ENCODE assay signal across 9 cellular contexts in genomic region chr12:131897276-131897675, GRCh38. TPM values are rescaled to one million over a fixed set of nuclear protein-coding genes. Genes with fewer than 3 reads are reported as not detected.
A peak's percentile ranks its signal among the peaks of the same experiment; 100 is the strongest.
DNase-seq lines count a peak whose midpoint lies in the region; ATAC-seq, FAIRE-seq and TF ChIP-seq lines count a peak whose summit lies in the region.
"Had no signal": no experiment of that assay in that cellular context is flagged by ENCODE, and none has a peak within 500 bp of the region (broad histone marks: within the 10 kb centered on the region; RNA-seq: fewer than 3 reads in every experiment).

No MANE protein-coding gene starts in this region.

- H4K20me1 ChIP-seq in PC-9 (ENCODE audit: insufficient read depth): peaks cover 20% of the 10 kb centered on the region

- no peak for TF ChIP-seq EP300 in esophagus muscularis mucosa (IDR thresholded peaks at IDR 0.05)

- H3K4me1 ChIP-seq in PC-9 (replicated peaks; ENCODE audit: insufficient read depth) (peaks cover 15% of the 10 kb centered on the region), esophagus muscularis mucosa (peaks cover 49 to 78% (median 70%) of the 10 kb centered on the region in 4 donors), pancreas (peaks cover 5 to 21% (median 7%) of the 10 kb centered on the region in 3 donors)

- H3K27ac ChIP-seq in C4-2B (peak overlapping the region; percentile 93), PC-9 (peak overlapping the region; percentile 86; the same call in 1 of the 2 replicates), esophagus muscularis mucosa (replicated peaks in 1 of 4) (peak overlapping the region; percentile 95 to 99 (median 98)), pancreas (peak overlapping the region; percentile 97 to 100 (median 99))

- peak overlapping the region; percentile 92; the same call in 1 of the 2 replicates for H3K4me2 ChIP-seq in PC-9

- DNase-seq in PC-9 (no peak), esophagus muscularis mucosa (ENCODE audit: extremely low spot score) (no peak), pancreas (peak in 4 of 6 donors; percentile 55 to 75 (median 60)), SHP77 treated with DMSO at 0.1 percent for 48 hours (lab: John Stamatoyannopoulos, UW) (no peak), Kasumi-1 (lab: John Stamatoyannopoulos, UW) (no peak)
- DNase-seq: NCI-H2171 treated with DMSO at 0.1 percent for 48 hours had no signal

- WGBS in esophagus muscularis mucosa: 87% methylated on average over 18 of the region's 18 CpGs
- 35 to 48% methylated on average over 18 of the region's 18 CpGs for WGBS in pancreas, 2 donors

- H3K4me3 ChIP-seq in PC-9 (no peak overlapping the region), esophagus muscularis mucosa (peak overlapping the region in 3 of 4 donors; percentile 67 to 82 (median 71)), pancreas (peak overlapping the region in 3 of 4 donors; percentile 9 to 57 (median 52))

- BruUV-seq in PC-9 (replicated peaks; lab: Mats Ljungman, UMichigan): no TSS peak

- H3K9me3 ChIP-seq in PC-9 (ENCODE audit: insufficient read depth, low read depth) (no peaks in the 10 kb centered on the region), esophagus muscularis mucosa (no peaks in the 10 kb centered on the region), pancreas (no peaks in the 10 kb centered on the region)

- FAIRE-seq in pancreas (lab: Jason Lieb, UNC): no peak

- no peak for ATAC-seq in pancreas
- ATAC-seq in HG02642 (IDR thresholded peaks at IDR 0.05; ENCODE audit: poor library complexity, unreplicated experiment): no peak
- no peak for ATAC-seq in GM18861 (IDR thresholded peaks at IDR 0.05; ENCODE audit: unreplicated experiment)

- intact Hi-C loops in PC-9 (cut with micrococcal nuclease; ENCODE audit: unreplicated experiment) (loop anchor here (2.0 kb wide), 2 partner anchors 16 to 52 kb away; partner anchors contain the start of gene EP400), esophagus muscularis mucosa (cut with DNase I) (loop anchor here (5.0 kb wide), 1 partner anchor 50 kb away; the partner anchor contains the start of gene EP400), pancreas (cut with DNase I) (no loop called here)

- H3K36me3 ChIP-seq in PC-9 (ENCODE audit: low read depth) (peaks cover 4% of the 10 kb centered on the region; the same call in 1 of the 2 replicates), esophagus muscularis mucosa (peaks cover 0 to 31% (median 17%) of the 10 kb centered on the region in 4 donors), pancreas (no peaks in the 10 kb centered on the region)

- POLR2A ChIA-PET in PC-9 (lab: Charles Lee; ENCODE audit: unreplicated experiment): no interaction called here

- H3K9me2 ChIP-seq in PC-9 (ENCODE audit: insufficient read depth): no peaks in the 10 kb centered on the region

- H3K27me3 ChIP-seq in PC-9 (ENCODE audit: insufficient read depth, low read depth) (no peaks in the 10 kb centered on the region), esophagus muscularis mucosa (no peaks in the 10 kb centered on the region), pancreas (no peaks in the 10 kb centered on the region)

- CTCF ChIA-PET in PC-9 (lab: Charles Lee): no interaction called here

- TF ChIP-seq POLR2A in esophagus muscularis mucosa (IDR thresholded peaks at IDR 0.05; ENCODE audit: low read depth): no peak

- no peak overlapping the region for H2AFZ ChIP-seq in PC-9

- peaks cover 22% of the 10 kb centered on the region; the same call in 1 of the 2 replicates for H3F3A ChIP-seq in PC-9 (ENCODE audit: insufficient read depth, low read depth)

- peaks cover 33% of the 10 kb centered on the region for H3K79me2 ChIP-seq in PC-9 (ENCODE audit: low read depth)

- no peak for TF ChIP-seq CTCF in C4-2B (conservative IDR thresholded peaks at IDR 0.05)
- no peak for TF ChIP-seq CTCF in PC-9 (conservative IDR thresholded peaks at IDR 0.05)
- no peak for TF ChIP-seq CTCF in esophagus muscularis mucosa (IDR thresholded peaks at IDR 0.05)
- no peak for TF ChIP-seq CTCF in pancreas (IDR thresholded peaks at IDR 0.05)

RNA-seq across cellular contexts. Expression of gene ULK1, which starts 2.9 kb away (rescaled TPM):
- 50.8 and 70.5 TPM in 2 replicates for total RNA-seq in PC-9 (2021)
- 10 to 100 TPM; 18.4 to 37.5 (median 26.9) TPM for total RNA-seq in esophagus muscularis mucosa
- total RNA-seq in pancreas: 10 to 100 TPM; 23.3 to 71.7 (median 43.1) TPM
- polyA plus RNA-seq in pancreas: 100 to 1,000 TPM in 1 of 2 donors, 10 to 100 TPM in 1; 74.4 to 106 TPM

RNA-seq across cellular contexts. Expression of gene PUS1, which starts 31.8 kb away (rescaled TPM):
- total RNA-seq in PC-9 (2021): 36.4 and 37.0 TPM in 2 replicates
- total RNA-seq in esophagus muscularis mucosa: 10 to 100 TPM; 14.7 to 23.3 (median 19.5) TPM
- 10 to 100 TPM in 4 of 6 donors, 1 to 10 TPM in 2; 7.6 to 16.5 (median 13.2) TPM for total RNA-seq in pancreas
- 10 to 100 TPM; 31.7 to 35.4 TPM for polyA plus RNA-seq in pancreas

RNA-seq across cellular contexts. Expression of gene EP400, which starts 52.5 kb away (rescaled TPM):
- total RNA-seq in PC-9 (2021): 45.0 and 50.3 TPM in 2 replicates
- 10 to 100 TPM; 16.9 to 31.1 (median 22.4) TPM for total RNA-seq in esophagus muscularis mucosa
- total RNA-seq in pancreas: 10 to 100 TPM; 16.1 to 24.3 (median 16.7) TPM
- 10 to 100 TPM; 15.9 to 22.8 TPM for polyA plus RNA-seq in pancreas

Comparison
In these comparisons a context has a peak if more than half of its experiments do, and no peak if none do; other contexts are left out.
1. DNase-seq: peak in pancreas (4 of 6); none in PC-9 (0 of 2), esophagus muscularis mucosa (single experiment), SHP77 treated with DMSO at 0.1 percent for 48 hours (single experiment) and Kasumi-1 (0 of 2).
2. intact Hi-C loops: an anchor here in PC-9 (2.0 kb wide) and esophagus muscularis mucosa (5.0 kb wide); none called in pancreas.
3. Peak in every context shown above with its lines, with median percentiles within 50 percentile points of each other: H3K27ac ChIP-seq.